8 cellular contexts compared by ENCODE assay signal in the genomic region with DNA sequence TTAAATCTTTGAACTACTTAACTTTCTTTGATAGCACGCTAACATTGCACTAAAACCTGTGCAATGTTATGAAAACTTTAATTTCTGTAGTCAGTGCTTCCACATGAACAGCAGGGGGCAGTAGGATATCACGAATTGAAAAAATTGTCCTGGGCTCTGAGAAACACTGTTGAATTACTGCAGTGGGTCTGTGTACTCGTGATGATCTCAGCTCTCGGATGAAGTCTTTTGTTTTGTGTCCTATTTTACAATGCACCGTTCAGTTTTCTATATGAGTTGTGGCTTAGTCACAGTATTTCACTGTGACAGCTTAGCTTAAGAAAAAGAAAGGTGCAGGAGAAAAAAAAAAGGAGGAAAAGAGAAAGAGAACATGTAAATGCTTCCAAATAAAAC.
DNase-seq lines count a peak whose midpoint lies in the region; ATAC-seq and TF ChIP-seq lines count a peak whose summit lies in the region.

No MANE protein-coding gene starts in this region.

- peak; percentile 76 for DNase-seq in NCI-H2196 (lab: John Stamatoyannopoulos, UW; ENCODE audit: unreplicated experiment)
- peak; percentile 50 for DNase-seq in WERI-Rb-1
- DNase-seq in ecto neural progenitor cell (ENCODE audit: low spot score) = peak; percentile 53
- no peak for DNase-seq in lower lobe of right lung
- peak; percentile 26 for DNase-seq in stimulated activated naive CD8-positive, alpha-beta T cell treated with anti-CD3 and anti-CD28 coated beads, Interleukin-15, Interleukin-2, amounts not matched to agents 100 U/mL and 50 U/mL, for 24 hours

- H3K27me3 ChIP-seq in BLaER1 treated with 17β-estradiol and CSF1 and Interleukin-3, amounts not matched to agents 10 nM and 100 nM = no peaks in the 10 kb centered on the region
- H3K27me3 ChIP-seq in WERI-Rb-1 (ENCODE audit: insufficient read depth, low read depth, severe bottlenecking) (no peaks in the 10 kb centered on the region), lower lobe of right lung (ENCODE audit: low read depth) (no peaks in the 10 kb centered on the region)

- ATAC-seq in GM18861 (IDR thresholded peaks at IDR 0.05; ENCODE audit: unreplicated experiment) (peak; percentile 60), HG03135 (IDR thresholded peaks at IDR 0.05; ENCODE audit: unreplicated experiment) (peak; percentile 56), lower lobe of right lung (peak; percentile 79 to 85)
- peak; percentile 52 for ATAC-seq in stimulated activated naive CD8-positive, alpha-beta T cell treated with anti-CD3 and anti-CD28 coated beads, Interleukin-15, Interleukin-2, amounts not matched to agents 100 U/mL and 50 U/mL, for 24 hours

- H3K9ac ChIP-seq in BLaER1 treated with 17β-estradiol and CSF1 and Interleukin-3, amounts not matched to agents 10 nM and 100 nM = peak overlapping the region in 10 of 11 experiments; percentile 31 to 61 (median 54); a peak in 14 of 22 replicates

- peak overlapping the region; percentile 47 to 79 (median 63); a peak in 21 of 22 replicates for H3K4me2 ChIP-seq in BLaER1 treated with 17β-estradiol and CSF1 and Interleukin-3, amounts not matched to agents 10 nM and 100 nM

- H4K20me1 ChIP-seq in BLaER1 treated with 17β-estradiol and CSF1 and Interleukin-3, amounts not matched to agents 10 nM and 100 nM = no peaks in the 10 kb centered on the region

- H3K9me3 ChIP-seq in BLaER1 treated with 17β-estradiol and CSF1 and Interleukin-3, amounts not matched to agents 10 nM and 100 nM (replicated peaks in 1 of 11) = no peaks in the 10 kb centered on the region
- no peaks in the 10 kb centered on the region for H3K9me3 ChIP-seq in WERI-Rb-1 (ENCODE audit: severe bottlenecking)
- no peaks in the 10 kb centered on the region for H3K9me3 ChIP-seq in lower lobe of right lung

- H3K4me3 ChIP-seq in BLaER1 treated with 17β-estradiol and CSF1 and Interleukin-3, amounts not matched to agents 10 nM and 100 nM = peak overlapping the region; percentile 41 to 67 (median 50)
- H3K4me3 ChIP-seq in WERI-Rb-1 (ENCODE audit: low read depth, low read length) (peak overlapping the region; percentile 62), lower lobe of right lung (peak overlapping the region; percentile 54)

- TF ChIP-seq CTCF in WERI-Rb-1 (IDR thresholded peaks at IDR 0.05; ENCODE audit: low read depth, low read length) (peak; percentile 60), lower lobe of right lung (IDR thresholded peaks at IDR 0.05) (peak; percentile 89)

- H3K36me3 ChIP-seq in BLaER1 treated with 17β-estradiol and CSF1 and Interleukin-3, amounts not matched to agents 10 nM and 100 nM = no peaks in the 10 kb centered on the region
- H3K36me3 ChIP-seq in WERI-Rb-1 (no peaks in the 10 kb centered on the region), lower lobe of right lung (no peaks in the 10 kb centered on the region)

- intact Hi-C loops in lower lobe of right lung (cut with DNase I) = no loop called here

- H3K4me1 ChIP-seq in BLaER1 treated with 17β-estradiol and CSF1 and Interleukin-3, amounts not matched to agents 10 nM and 100 nM = peaks cover 0 to 7% (median 3%) of the 10 kb centered on the region in 10 experiments; a peak in 8 of 20 replicates
- peaks cover 11% of the 10 kb centered on the region for H3K4me1 ChIP-seq in lower lobe of right lung

- H3K27ac ChIP-seq in BLaER1 treated with 17β-estradiol and CSF1 and Interleukin-3, amounts not matched to agents 10 nM and 100 nM = no peak overlapping the region
- H3K27ac ChIP-seq in WERI-Rb-1 (no peak overlapping the region), lower lobe of right lung (peak overlapping the region; percentile 31)
